ENCODE assay signal across 4 cellular contexts in the genomic region with DNA sequence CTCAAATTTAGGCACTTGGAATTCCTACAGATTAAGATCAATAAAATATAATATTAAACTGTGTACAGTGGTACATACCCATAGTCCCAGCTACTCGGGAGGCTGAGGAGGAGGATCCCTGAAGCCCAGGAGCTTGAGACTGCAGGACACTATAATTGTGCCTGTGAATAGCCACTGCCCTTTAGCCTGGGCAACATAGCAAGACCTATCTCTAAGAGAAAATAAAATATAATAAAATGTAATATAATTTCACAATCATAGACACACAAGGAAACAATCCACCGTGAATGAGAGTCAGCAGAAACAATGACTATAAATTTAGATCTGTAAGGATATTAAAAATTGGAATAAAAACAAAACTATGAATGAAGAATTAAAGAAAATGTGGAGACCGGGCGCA. TPM values are rescaled to one million over a fixed set of nuclear protein-coding genes. Genes with fewer than 3 reads are reported as not detected.
"Had no signal": no experiment of that assay in that cellular context is flagged by ENCODE, and none has a peak within 500 bp of the region (broad histone marks: within the 10 kb centered on the region; RNA-seq: fewer than 3 reads in every experiment).

No MANE protein-coding gene starts in this region.

- H3K4me3 ChIP-seq: GM12878 had no signal

- ATAC-seq: GM12878 had no signal

- DNase-seq: GDM1, GF-D8 had no signal

RNA-seq across cellular contexts. Expression of gene TNK1, which starts 10.0 kb away (rescaled TPM):
- total RNA-seq: G401 had no signal

RNA-seq across cellular contexts. Expression of gene TMEM95, which starts 15.9 kb away (rescaled TPM):
- total RNA-seq: G401 had no signal
